In genomic region chr20:59783020-59784010, GRCh38 we compare ENCODE assay signal across 8 cellular contexts.
DNase-seq lines count a peak whose midpoint lies in the region; ATAC-seq and TF ChIP-seq lines count a peak whose summit lies in the region.

No MANE protein-coding gene starts in this region.

- TF ChIP-seq CTCF in cardiac muscle cell (IDR thresholded peaks at IDR 0.05; ENCODE audit: low read depth, low read length): peak; percentile 87

- DNase-seq in COLO829 (ENCODE audit: low spot score): peak; percentile 76
- DNase-seq in NCI-H2196 treated with DMSO at 0.1 percent for 48 hours (lab: John Stamatoyannopoulos, UW; ENCODE audit: unreplicated experiment): peak; percentile 33
- peak; percentile 61 to 64 for DNase-seq in activated T-cell treated with anti-CD3 and anti-CD28 coated beads, Interleukin-2, amount 50 U/mL, for 48 hours
- peak; percentile 44 to 46 for DNase-seq in cardiac muscle cell (ENCODE audit: low read depth in 1 of 2, low spot score in 1 of 2)
- DNase-seq in renal cortical epithelial cell (ENCODE audit: low read depth): peak; percentile 8
- DNase-seq in NOMO-1 treated with DMSO at 0.1 percent for 48 hours (lab: John Stamatoyannopoulos, UW; ENCODE audit: unreplicated experiment): no peak

- H3K36me3 ChIP-seq in cardiac muscle cell: no peaks in the 10 kb centered on the region

- H3K27me3 ChIP-seq in cardiac muscle cell: no peaks in the 10 kb centered on the region

- no peak overlapping the region for H3K27ac ChIP-seq in cardiac muscle cell

- H3K4me3 ChIP-seq in cardiac muscle cell: no peak overlapping the region

- H3K9me3 ChIP-seq in cardiac muscle cell (ENCODE audit: low read depth): no peaks in the 10 kb centered on the region

- ATAC-seq in GM19351 (IDR thresholded peaks at IDR 0.05; ENCODE audit: unreplicated experiment) (peak; percentile 53), HG03095 (IDR thresholded peaks at IDR 0.05; ENCODE audit: unreplicated experiment) (no peak)

- no peaks in the 10 kb centered on the region for H3K4me1 ChIP-seq in cardiac muscle cell (ENCODE audit: low read depth)
